Comparison of ENCODE assay signal across 8 cellular contexts in the genomic region with DNA sequence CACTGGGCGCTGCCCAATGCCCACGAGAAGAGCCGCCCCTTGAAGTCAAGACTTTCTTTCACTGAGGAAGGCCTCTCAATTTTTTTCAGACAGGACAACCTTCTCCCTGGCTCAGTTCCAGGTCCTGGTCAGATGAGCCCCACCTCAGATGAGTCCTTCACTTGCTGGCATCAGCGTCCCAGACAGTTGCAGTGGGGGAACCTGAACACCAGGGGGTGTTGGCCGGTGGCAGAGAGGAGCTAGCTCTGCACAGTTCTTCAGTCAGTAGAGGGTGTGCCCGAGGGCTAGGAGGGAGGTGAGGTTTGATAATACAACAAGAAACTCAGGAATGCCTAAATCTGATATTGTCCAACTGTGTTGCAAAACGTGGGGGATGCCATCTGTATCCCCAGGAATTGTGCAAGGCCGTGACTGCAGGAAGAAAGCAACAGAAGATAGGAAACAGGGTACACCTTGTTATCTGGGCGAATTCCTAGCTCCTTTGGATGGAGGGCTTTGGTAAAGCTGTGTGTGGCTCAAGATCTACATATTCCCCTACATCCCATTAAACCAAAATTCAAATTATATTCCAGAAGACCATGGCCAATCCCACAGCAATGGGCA. TPM values are rescaled to one million over a fixed set of nuclear protein-coding genes. Genes with fewer than 3 reads are reported as not detected.
DNase-seq lines count a peak whose midpoint lies in the region; ATAC-seq and TF ChIP-seq lines count a peak whose summit lies in the region.

No MANE protein-coding gene starts in this region.

- no peak overlapping the region for H3K23ac ChIP-seq in neuronal stem cell (ENCODE audit: low read depth, low read length, poor library complexity)

- no peak overlapping the region for H3K27ac Mint-ChIP-seq in Calu3 (ENCODE audit: unreplicated experiment)

- H3K36me3 Mint-ChIP-seq in Calu3 (ENCODE audit: insufficient read depth, unreplicated experiment) = no peaks in the 10 kb centered on the region

- no CpG with 5 or more reads among the region's 9 CpGs for WGBS in neuronal stem cell (ENCODE audit: extremely low coverage in 2 of 2, insufficient read length in 2 of 2, insufficient replicate concordance in 1 of 2), 2 donors

- no peaks in the 10 kb centered on the region for H3K79me1 ChIP-seq in neuronal stem cell (ENCODE audit: low read depth, low read length)

- no peak overlapping the region for H2BK120ac ChIP-seq in neuronal stem cell (ENCODE audit: low read depth, low read length)

- TF ChIP-seq CTCF in Calu3 (IDR thresholded peaks at IDR 0.05; ENCODE audit: unreplicated experiment) = peak; percentile 33

- H3K4me2 ChIP-seq in neuronal stem cell (ENCODE audit: insufficient read depth, low read length, poor library complexity, severe bottlenecking) = no peak overlapping the region

- no peak overlapping the region for H4K91ac ChIP-seq in neuronal stem cell (ENCODE audit: low read depth, low read length, poor library complexity)

- H3K14ac ChIP-seq in neuronal stem cell (ENCODE audit: low read length) = no peak overlapping the region

- no peak overlapping the region for H3K4me3 ChIP-seq in neuronal stem cell (ENCODE audit: low read length in 2 of 2)

- H3K4me3 Mint-ChIP-seq in Calu3 (ENCODE audit: low read depth, unreplicated experiment) = no peak overlapping the region

- H2BK12ac ChIP-seq in neuronal stem cell (ENCODE audit: low read length) = no peak overlapping the region

- no peak overlapping the region for H4K8ac ChIP-seq in neuronal stem cell (ENCODE audit: low read depth, low read length)

- intact Hi-C loops in Calu3 (cut with micrococcal nuclease; ENCODE audit: unreplicated experiment) = loop anchor here (10.0 kb wide), 1 partner anchor 98 kb away; the partner anchor contains the start of gene CCR5

- no peaks in the 10 kb centered on the region for H3K4me1 ChIP-seq in neuronal stem cell (ENCODE audit: control insufficient read depth in 2 of 2, insufficient read depth in 1 of 2, low read depth in 1 of 2, low read length in 2 of 2)

- H3K9ac ChIP-seq in neuronal stem cell (ENCODE audit: low read depth, low read length, poor library complexity) = no peak overlapping the region

- in situ Hi-C loops in SK-MEL-5 (cut with HindIII; ENCODE audit: low pct_unique_long_range_greater_than_20kb, low sequenced_read_pairs) = no loop called here

- peaks cover 55% of the 10 kb centered on the region for H3K27me3 Mint-ChIP-seq in Calu3 (ENCODE audit: unreplicated experiment)

- BruUV-seq in Calu3 (replicated peaks; lab: Mats Ljungman, UMichigan) = no TSS peak

- peak; percentile 60 for DNase-seq in Calu3
- peak; percentile 53 for DNase-seq in HEK293T (ENCODE audit: extremely low spot score)
- DNase-seq in SK-MEL-5 (ENCODE audit: low read depth, low spot score) = peak; percentile 65
- DNase-seq in activated naive CD4-positive, alpha-beta T cell treated with anti-CD3 and anti-CD28 coated beads, Interleukin-2, amount 50 U/mL, for 16 hours = peak; percentile 72
- DNase-seq in iris pigment epithelial cell (ENCODE audit: low read depth) = peak; percentile 5
- peak; percentile 57 to 71 (median 65) for DNase-seq in stimulated activated CD4-positive, alpha-beta T cell treated with anti-CD3 and anti-CD28 coated beads, TNF-alpha, amount 100 ng/mL, for 48 hours (ENCODE audit: low read depth in 3 of 3)
- DNase-seq in neuronal stem cell (ENCODE audit: low spot score) = no peak

- no peak overlapping the region for H3K4ac ChIP-seq in neuronal stem cell (ENCODE audit: low read length)

- H3K27me3 ChIP-seq in neuronal stem cell (ENCODE audit: control insufficient read depth in 3 of 3, insufficient read depth in 3 of 3, low read depth in 1 of 3, low read length in 3 of 3) = no peaks in the 10 kb centered on the region

- H3K36me3 ChIP-seq in neuronal stem cell (replicated peaks in 1 of 2; ENCODE audit: control insufficient read depth in 2 of 2, insufficient read depth in 2 of 2, low read length in 2 of 2) = no peaks in the 10 kb centered on the region

- POLR2A ChIA-PET in HEK293T (lab: Yijun Ruan, JAX) = no interaction called here

- no peak overlapping the region for H2BK5ac ChIP-seq in neuronal stem cell (ENCODE audit: low read length)

- no peak overlapping the region for H2BK15ac ChIP-seq in neuronal stem cell (ENCODE audit: low read length)

- no peak overlapping the region for H2AFZ ChIP-seq in neuronal stem cell (ENCODE audit: low read length)

- H3K9me3 ChIP-seq in neuronal stem cell (replicated peaks in 1 of 2; ENCODE audit: control insufficient read depth in 2 of 2, insufficient read depth in 1 of 2, low read depth in 1 of 2, low read length in 2 of 2) = peaks cover 0 to 5% of the 10 kb centered on the region in 2 donors

- no peak overlapping the region for H3K27ac ChIP-seq in neuronal stem cell (replicated peaks; ENCODE audit: low read length)

- H3K18ac ChIP-seq in neuronal stem cell (ENCODE audit: low read length) = no peak overlapping the region

- peaks cover 7% of the 10 kb centered on the region for H3K9me3 Mint-ChIP-seq in Calu3 (ENCODE audit: low read depth, unreplicated experiment)

- ATAC-seq in GM18858 (IDR thresholded peaks at IDR 0.05; ENCODE audit: unreplicated experiment) = no peak

- H3K4me1 Mint-ChIP-seq in Calu3 (ENCODE audit: low read depth, unreplicated experiment) = no peaks in the 10 kb centered on the region

- CTCF ChIA-PET in Calu3 (lab: Charles Lee) (interaction anchor here (1.0 to 1.3 kb wide), 4 partner anchors 9 to 102 kb away, joined by 3 to 6 read pairs (median 4); no protein-coding TSS in a partner anchor), HEK293T (lab: Yijun Ruan, JAX) (interaction anchor here (0.8 kb wide), 1 partner anchor 93 kb away, joined by 5 read pairs; no protein-coding TSS in a partner anchor)

- H2AK5ac ChIP-seq in neuronal stem cell (ENCODE audit: low read depth, low read length) = no peak overlapping the region

TF ChIP-seq in HEK293T, 16 proteins besides CTCF, POLR2A, EP300 and RAD21:
- TF ChIP-seq, protein P1, sequence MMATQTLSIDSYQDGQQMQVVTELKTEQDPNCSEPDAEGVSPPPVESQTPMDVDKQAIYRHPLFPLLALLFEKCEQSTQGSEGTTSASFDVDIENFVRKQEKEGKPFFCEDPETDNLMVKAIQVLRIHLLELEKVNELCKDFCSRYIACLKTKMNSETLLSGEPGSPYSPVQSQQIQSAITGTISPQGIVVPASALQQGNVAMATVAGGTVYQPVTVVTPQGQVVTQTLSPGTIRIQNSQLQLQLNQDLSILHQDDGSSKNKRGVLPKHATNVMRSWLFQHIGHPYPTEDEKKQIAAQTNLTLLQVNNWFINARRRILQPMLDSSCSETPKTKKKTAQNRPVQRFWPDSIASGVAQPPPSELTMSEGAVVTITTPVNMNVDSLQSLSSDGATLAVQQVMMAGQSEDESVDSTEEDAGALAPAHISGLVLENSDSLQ (IDR thresholded peaks at IDR 0.05) = no peak
- TF ChIP-seq L3MBTL2 (conservative IDR thresholded peaks at IDR 0.05) = no peak
- no peak for TF ChIP-seq CTBP1 (IDR thresholded peaks at IDR 0.05; ENCODE audit: borderline replicate concordance)
- TF ChIP-seq NFRKB (IDR thresholded peaks at IDR 0.05) = no peak
- TF ChIP-seq TARDBP (IDR thresholded peaks at IDR 0.05) = no peak
- no peak for TF ChIP-seq SP1 (IDR thresholded peaks at IDR 0.05)
- TF ChIP-seq FOXM1 (IDR thresholded peaks at IDR 0.05; ENCODE audit: borderline replicate concordance) = no peak
- TF ChIP-seq LEF1 (IDR thresholded peaks at IDR 0.05; ENCODE audit: borderline replicate concordance) = no peak
- no peak for TF ChIP-seq FOXA1 (IDR thresholded peaks at IDR 0.05)
- TF ChIP-seq ZNF384 (IDR thresholded peaks at IDR 0.05) = no peak
- no peak for TF ChIP-seq ELF4 (IDR thresholded peaks at IDR 0.05)
- TF ChIP-seq FOXK2 (IDR thresholded peaks at IDR 0.05) = no peak
- no peak for TF ChIP-seq SUZ12 (IDR thresholded peaks at IDR 0.05)
- TF ChIP-seq BHLHE40 (IDR thresholded peaks at IDR 0.05; ENCODE audit: borderline replicate concordance) = no peak
- TF ChIP-seq HDGF (IDR thresholded peaks at IDR 0.05; ENCODE audit: borderline replicate concordance) = no peak

RNA-seq across cellular contexts. Expression of gene CCR3, which starts 34.3 kb away (rescaled TPM):
- total RNA-seq in Calu3 (2022) = 0.17 TPM in 1 of 2 replicates, not detected in the other
- not detected in 2 replicates for total RNA-seq in SK-MEL-5 (2014; rRNA removed; shearing (Covaris generic))
- not detected in 2 replicates for polyA plus RNA-seq in SK-MEL-5 (2015; cell fraction: cytosol; rRNA removed)
- polyA plus RNA-seq in SK-MEL-5 (2015; cell fraction: nucleus; rRNA removed) = not detected in 2 replicates
- polyA plus RNA-seq in neuronal stem cell (2013, experiment 1 of 2) = not detected
- not detected for polyA plus RNA-seq in neuronal stem cell (2013, experiment 2 of 2)
